ENCODE assay signal across 15 cellular contexts in the genomic region with DNA sequence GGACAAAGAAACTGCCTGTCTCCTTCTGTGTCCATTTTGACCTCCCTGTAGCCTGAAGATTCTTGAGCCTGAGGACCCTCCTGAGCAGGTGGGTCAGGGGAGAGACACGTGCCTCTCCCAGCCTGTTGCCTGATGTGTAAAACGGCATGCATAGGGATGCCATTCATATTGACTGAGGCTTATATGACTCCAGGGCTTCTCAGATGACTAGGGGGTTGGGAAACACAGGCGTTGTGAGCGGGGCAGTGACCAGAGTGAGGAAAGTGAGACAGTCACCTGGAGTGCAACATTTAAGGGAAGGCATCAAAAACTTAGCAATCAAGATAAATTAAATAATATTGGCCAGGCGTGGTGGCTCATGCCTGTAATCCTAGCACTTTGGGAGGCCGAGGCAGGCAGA.
"Had no signal": no experiment of that assay in that cellular context is flagged by ENCODE, and none has a peak within 500 bp of the region (broad histone marks: within the 10 kb centered on the region; RNA-seq: fewer than 3 reads in every experiment).

No MANE protein-coding gene starts in this region.

- H3K4me1 ChIP-seq: uterus had no signal

- H3K27me3 Mint-ChIP-seq: activated CD4-positive, alpha-beta memory T cell treated with anti-CD3 and anti-CD28 coated beads, Interleukin-2, amount 10 ng/mL, durations not matched to agents 7 days and 5 days had no signal

- H3K36me3 ChIP-seq: cardiac muscle cell, colonic mucosa, gastroesophageal sphincter, uterus had no signal

- H3K27me3 ChIP-seq: cardiac muscle cell, colonic mucosa, uterus had no signal

- H3K27ac ChIP-seq: cardiac muscle cell, colonic mucosa, epithelial cell of prostate, gastroesophageal sphincter, skin epidermis, uterus had no signal

- H3K9me3 Mint-ChIP-seq: activated CD4-positive, alpha-beta memory T cell treated with anti-CD3 and anti-CD28 coated beads, Interleukin-2, amount 10 ng/mL, durations not matched to agents 7 days and 5 days; T-helper 2 cell treated with Interferon-gamma antibody and Interleukin-4, amounts not matched to agents 5 μg/mL and 100 μg/mL, for 36 hours had no signal

- FAIRE-seq: keratinocyte had no signal

- H3K9me3 ChIP-seq: colonic mucosa, gastroesophageal sphincter, uterus had no signal

- H3K4me3 Mint-ChIP-seq: activated CD4-positive, alpha-beta memory T cell treated with anti-CD3 and anti-CD28 coated beads, Interleukin-2, amount 10 ng/mL, durations not matched to agents 7 days and 5 days; T-helper 2 cell treated with Interferon-gamma antibody and Interleukin-4, amounts not matched to agents 5 μg/mL and 100 μg/mL, for 36 hours had no signal

- DNase-seq: activated CD4-positive, alpha-beta memory T cell treated with anti-CD3 and anti-CD28 coated beads, Interleukin-2, amount 10 ng/mL, durations not matched to agents 7 days and 5 days; activated CD4-positive, alpha-beta T cell treated with anti-CD3 and anti-CD28 coated beads for 1 hour; activated gamma-delta T cell treated with Interleukin-2 at 50 U/mL for 16 hours; activated T-cell treated with anti-CD3 and anti-CD28 coated beads, Interleukin-2, amount 50 U/mL, for 48 hours; colonic mucosa; left ventricle myocardium superior; posterior cingulate gyrus; SW 1271; uterus had no signal

- ATAC-seq: gastroesophageal sphincter, left ventricle myocardium superior had no signal

- H3K27ac Mint-ChIP-seq: activated CD4-positive, alpha-beta memory T cell treated with anti-CD3 and anti-CD28 coated beads, Interleukin-2, amount 10 ng/mL, durations not matched to agents 7 days and 5 days; T-helper 2 cell treated with Interferon-gamma antibody and Interleukin-4, amounts not matched to agents 5 μg/mL and 100 μg/mL, for 36 hours had no signal

- H3K4me3 ChIP-seq: cardiac muscle cell, colonic mucosa, gastroesophageal sphincter, skin epidermis, uterus had no signal
